In the genomic region with DNA sequence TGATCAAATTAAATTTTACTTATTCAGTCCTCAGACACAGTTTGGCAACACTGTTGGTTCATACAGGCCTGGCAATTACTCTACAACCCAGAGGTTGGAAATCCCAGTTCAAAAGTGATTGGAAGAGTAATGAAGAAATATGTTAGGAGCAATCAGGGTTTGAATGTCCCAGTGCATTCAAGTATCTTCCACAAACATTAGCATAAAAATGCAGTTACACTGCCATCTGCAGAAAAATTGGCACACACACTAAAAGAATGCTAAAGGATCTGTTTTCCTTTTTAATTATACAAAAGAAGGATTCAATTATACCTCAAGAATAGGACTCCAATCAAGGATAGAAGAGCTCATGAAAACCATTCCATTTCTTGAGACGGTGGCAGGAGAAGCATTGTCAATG, we compare ENCODE assay signal across 21 cellular contexts.
A peak's percentile ranks its signal among the peaks of the same experiment; 100 is the strongest.
DNase-seq lines count a peak whose midpoint lies in the region; ATAC-seq and TF ChIP-seq lines count a peak whose summit lies in the region.
"Had no signal": no experiment of that assay in that cellular context is flagged by ENCODE, and none has a peak within 500 bp of the region (broad histone marks: within the 10 kb centered on the region; RNA-seq: fewer than 3 reads in every experiment).

No MANE protein-coding gene starts in this region.

- no peaks in the 10 kb centered on the region for H3K4me1 ChIP-seq in PC-9 (replicated peaks; ENCODE audit: insufficient read depth)
- H3K4me1 ChIP-seq: BLaER1 treated with 17β-estradiol and CSF1 and Interleukin-3, amounts not matched to agents 10 nM and 100 nM; esophagus muscularis mucosa; testis had no signal

- intact Hi-C loops in PC-9 (cut with micrococcal nuclease; ENCODE audit: unreplicated experiment): no loop called here

- H3K27ac ChIP-seq in PC-9: no peak overlapping the region
- H3K27ac ChIP-seq: BLaER1 treated with 17β-estradiol and CSF1 and Interleukin-3, amounts not matched to agents 10 nM and 100 nM; coronary artery; esophagus muscularis mucosa; testis had no signal

- no peak overlapping the region for H2AFZ ChIP-seq in PC-9

- BruUV-seq in PC-9 (replicated peaks; lab: Mats Ljungman, UMichigan): no TSS peak

- H3K36me3 ChIP-seq in PC-9 (ENCODE audit: low read depth): no peaks in the 10 kb centered on the region
- H3K36me3 ChIP-seq: BLaER1 treated with 17β-estradiol and CSF1 and Interleukin-3, amounts not matched to agents 10 nM and 100 nM; esophagus muscularis mucosa had no signal

- H3K4me3 ChIP-seq in PC-9 (no peak overlapping the region), fibroblast of mammary gland (ENCODE audit: control insufficient read depth, low read depth, low read length) (no peak overlapping the region)
- H3K4me3 ChIP-seq: BLaER1 treated with 17β-estradiol and CSF1 and Interleukin-3, amounts not matched to agents 10 nM and 100 nM; coronary artery; esophagus muscularis mucosa; testis had no signal

- POLR2A ChIA-PET in PC-9 (lab: Charles Lee; ENCODE audit: unreplicated experiment): interaction anchor here (0.6 kb wide), 1 partner anchor 733 kb away, joined by 16 read pairs; no protein-coding TSS in a partner anchor

- CTCF ChIA-PET in PC-9 (lab: Charles Lee): no interaction called here

- H3K27me3 ChIP-seq in PC-9 (ENCODE audit: insufficient read depth, low read depth): no peaks in the 10 kb centered on the region
- H3K27me3 ChIP-seq: BLaER1 treated with 17β-estradiol and CSF1 and Interleukin-3, amounts not matched to agents 10 nM and 100 nM; esophagus muscularis mucosa; testis had no signal

- no peaks in the 10 kb centered on the region for H3K9me3 ChIP-seq in PC-9 (ENCODE audit: insufficient read depth, low read depth)
- H3K9me3 ChIP-seq: esophagus muscularis mucosa, testis had no signal

- no peaks in the 10 kb centered on the region for H4K20me1 ChIP-seq in PC-9 (ENCODE audit: insufficient read depth)
- H4K20me1 ChIP-seq: BLaER1 treated with 17β-estradiol and CSF1 and Interleukin-3, amounts not matched to agents 10 nM and 100 nM had no signal

- no peaks in the 10 kb centered on the region for H3K79me2 ChIP-seq in PC-9 (ENCODE audit: low read depth)

- H3K9me2 ChIP-seq in PC-9 (ENCODE audit: insufficient read depth): no peaks in the 10 kb centered on the region

- DNase-seq in AG09319 (ENCODE audit: extremely low read depth, low read depth) (peak; percentile 10), HS-5 (ENCODE audit: low read depth) (peak; percentile 33), PC-9 (no peak), fibroblast of mammary gland (ENCODE audit: low read depth) (peak; percentile 1), NCI-H69 (lab: John Stamatoyannopoulos, UW) (no peak), SHP77 treated with DMSO at 0.1 percent for 48 hours (lab: John Stamatoyannopoulos, UW) (no peak), kidney tubule cell (ENCODE audit: low spot score) (no peak)
- DNase-seq: activated CD4-positive, CD25-positive, alpha-beta regulatory T cell; activated CD8-positive, alpha-beta memory T cell treated with anti-CD3 and anti-CD28 coated beads, Interleukin-2, amount 10 ng/mL, durations not matched to agents 7 days and 5 days; activated gamma-delta T cell treated with Interleukin-2 at 50 U/mL for 16 hours; anterior cingulate cortex; DND-41; NCI-H1092 treated with DMSO at 0.1 percent for 48 hours; NCI-H2227 treated with DMSO at 0.1 percent for 48 hours; nucleus accumbens; stimulated activated CD4-positive, alpha-beta T cell treated with anti-CD3 and anti-CD28 coated beads, Interleukin-4, amount 100 ng/mL, for 24 hours; testis had no signal

- ATAC-seq in HG03460 (IDR thresholded peaks at IDR 0.05; ENCODE audit: unreplicated experiment): no peak
- ATAC-seq: activated CD8-positive, alpha-beta memory T cell treated with anti-CD3 and anti-CD28 coated beads, Interleukin-2, amount 10 ng/mL, durations not matched to agents 7 days and 5 days had no signal

- TF ChIP-seq CTCF in AG09319 (IDR thresholded peaks at IDR 0.05; ENCODE audit: low read depth, low read length): peak; percentile 26
- 0 out of 2 replicates have a peak, but pooled peaks have one; percentile 34 for TF ChIP-seq CTCF in PC-9 (conservative IDR thresholded peaks at IDR 0.05)
- no peak for TF ChIP-seq CTCF in fibroblast of mammary gland (conservative IDR thresholded peaks at IDR 0.05; ENCODE audit: control insufficient read depth, insufficient read depth, low read depth, low read length)

- H3K4me2 ChIP-seq in PC-9: no peak overlapping the region
- H3K4me2 ChIP-seq: BLaER1 treated with 17β-estradiol and CSF1 and Interleukin-3, amounts not matched to agents 10 nM and 100 nM had no signal

- no peaks in the 10 kb centered on the region for H3F3A ChIP-seq in PC-9 (ENCODE audit: insufficient read depth, low read depth)

Comparison
In these comparisons a context has a peak if more than half of its experiments do, and no peak if none do; other contexts are left out.
1. DNase-seq: peak in AG09319 (single experiment), HS-5 (single experiment) and fibroblast of mammary gland (single experiment); none in PC-9 (0 of 2), NCI-H69 (single experiment), SHP77 treated with DMSO at 0.1 percent for 48 hours (single experiment) and kidney tubule cell (single experiment).